In genomic region chr1:40849801-40850592, GRCh38 we compare ENCODE assay signal across 8 cellular contexts. TPM values are rescaled to one million over a fixed set of nuclear protein-coding genes. Genes with fewer than 3 reads are reported as not detected.
DNase-seq lines count a peak whose midpoint lies in the region; ATAC-seq and TF ChIP-seq lines count a peak whose summit lies in the region.

No MANE protein-coding gene starts in this region.

- peak; percentile 88 for TF ChIP-seq CTCF in GM13977 (IDR thresholded peaks at IDR 0.05; ENCODE audit: extremely low read depth, insufficient read depth, missing control alignments)
- TF ChIP-seq CTCF in Loucy (conservative IDR thresholded peaks at IDR 0.05; ENCODE audit: low read length): peak; percentile 92
- TF ChIP-seq CTCF in SU-DHL-6 (IDR thresholded peaks at IDR 0.05; ENCODE audit: insufficient read depth, low read length, poor library complexity, severe bottlenecking): peak; percentile 53

- H3K9me3 ChIP-seq in Loucy (ENCODE audit: insufficient read depth, low read depth, low read length) (no peaks in the 10 kb centered on the region), SU-DHL-6 (ENCODE audit: insufficient read depth, low read length) (no peaks in the 10 kb centered on the region)

- H3K27me3 Mint-ChIP-seq in activated naive CD8-positive, alpha-beta T cell: no peaks in the 10 kb centered on the region

- H3K4me3 Mint-ChIP-seq in activated naive CD8-positive, alpha-beta T cell: peak overlapping the region; percentile 66

- no peak overlapping the region for H3K27ac ChIP-seq in SU-DHL-6 (ENCODE audit: low read depth, low read length)

- peaks cover 21% of the 10 kb centered on the region for H3K4me1 Mint-ChIP-seq in activated naive CD8-positive, alpha-beta T cell (ENCODE audit: low read depth)

- no peaks in the 10 kb centered on the region for H3K36me3 ChIP-seq in Loucy (ENCODE audit: insufficient read depth, low read length)
- no peaks in the 10 kb centered on the region for H3K36me3 ChIP-seq in SU-DHL-6 (ENCODE audit: low read length)

- intact Hi-C loops in cardiac septum (cut with DNase I): loop anchor here (1.0 to 5.0 kb wide), 3 partner anchors 77 to 183 kb away; partner anchors contain the start of gene RIMS3

- in situ Hi-C loops in ACHN (cut with HindIII; ENCODE audit: low pct_ligation_motif_present, low pct_unique_long_range_greater_than_20kb, low sequenced_read_pairs) (loop anchor here (10.0 kb wide), 1 partner anchor 65 kb away; the partner anchor contains the start of gene KCNQ4), GM13977 (cut with MboI; ENCODE audit: low pct_unique_long_range_greater_than_20kb, low sequenced_read_pairs, unreplicated experiment) (loop anchor here (10.0 kb wide), 2 partner anchors 65 to 105 kb away; partner anchors contain the start of gene KCNQ4)

- DNase-seq in ACHN: peak; percentile 46
- peak; percentile 83 for DNase-seq in GM13977 (ENCODE audit: low spot score)
- DNase-seq in cardiac septum (ENCODE audit: low spot score): peak; percentile 86
- DNase-seq in retina: peak; percentile 84

- H3K9me2 ChIP-seq in Loucy (replicated peaks; ENCODE audit: low read depth, low read length) (no peaks in the 10 kb centered on the region), SU-DHL-6 (replicated peaks; ENCODE audit: insufficient read depth, low read length) (no peaks in the 10 kb centered on the region)

- H3K27ac Mint-ChIP-seq in activated naive CD8-positive, alpha-beta T cell: no peak overlapping the region

- no peaks in the 10 kb centered on the region for H4K20me1 ChIP-seq in Loucy (ENCODE audit: insufficient read depth, low read length, poor library complexity, severe bottlenecking)
- H4K20me1 ChIP-seq in SU-DHL-6 (ENCODE audit: low read depth, low read length): no peaks in the 10 kb centered on the region

- no peaks in the 10 kb centered on the region for H3K36me3 Mint-ChIP-seq in activated naive CD8-positive, alpha-beta T cell

- H3K4me2 ChIP-seq in Loucy (ENCODE audit: low read depth, low read length, poor library complexity, severe bottlenecking) (peak overlapping the region; percentile 53), SU-DHL-6 (ENCODE audit: low read depth, low read length, poor library complexity, severe bottlenecking) (no peak overlapping the region)

- no peak for ATAC-seq in GM21786 (IDR thresholded peaks at IDR 0.05; ENCODE audit: unreplicated experiment)

- H3K27me3 ChIP-seq in Loucy (ENCODE audit: insufficient read depth, low read length, poor library complexity, severe bottlenecking) (no peaks in the 10 kb centered on the region), SU-DHL-6 (ENCODE audit: low read length) (no peaks in the 10 kb centered on the region)

- peak overlapping the region; percentile 7 for H3K4me3 ChIP-seq in Loucy (ENCODE audit: low read length, poor library complexity, severe bottlenecking)
- H3K4me3 ChIP-seq in SU-DHL-6 (ENCODE audit: insufficient read depth, low read length, poor library complexity, severe bottlenecking): no peak overlapping the region

- H3K79me2 ChIP-seq in Loucy (ENCODE audit: insufficient read depth, low read length): no peaks in the 10 kb centered on the region
- no peaks in the 10 kb centered on the region for H3K79me2 ChIP-seq in SU-DHL-6 (ENCODE audit: insufficient read depth, low read length)

- H3K9me3 Mint-ChIP-seq in activated naive CD8-positive, alpha-beta T cell (ENCODE audit: low read depth): no peaks in the 10 kb centered on the region

- H2AFZ ChIP-seq in Loucy (ENCODE audit: low read length): peak overlapping the region; percentile 96
- peak overlapping the region; percentile 71 for H2AFZ ChIP-seq in SU-DHL-6 (ENCODE audit: low read depth, low read length, severe bottlenecking)

- no peaks in the 10 kb centered on the region for H3F3A ChIP-seq in Loucy (ENCODE audit: low read depth)
- no peaks in the 10 kb centered on the region for H3F3A ChIP-seq in SU-DHL-6 (ENCODE audit: insufficient read depth)

- H3K9ac ChIP-seq in Loucy (ENCODE audit: low read depth, low read length, poor library complexity, severe bottlenecking): peak overlapping the region; percentile 43
- H3K9ac ChIP-seq in SU-DHL-6 (ENCODE audit: low read length): no peak overlapping the region

- peaks cover 6% of the 10 kb centered on the region for H3K4me1 ChIP-seq in Loucy (ENCODE audit: insufficient read depth, low read length, poor library complexity, severe bottlenecking)

RNA-seq across cellular contexts. Expression of gene CITED4, which starts 12.2 kb away (rescaled TPM):
- total RNA-seq in cardiac septum: 8.7 TPM
